ENCODE assay signal across 8 cellular contexts in genomic region chr11:68010058-68011041, GRCh38. TPM values are rescaled to one million over a fixed set of nuclear protein-coding genes. Genes with fewer than 3 reads are reported as not detected.
DNase-seq lines count a peak whose midpoint lies in the region; ATAC-seq and TF ChIP-seq lines count a peak whose summit lies in the region.

ALDH3B1 (plus strand) TSS chr11:68010327; CDS start chr11:68015298, 4,971 bp downstream.

- DNase-seq in AG09309 (ENCODE audit: low read depth) (no peak), KG1 (lab: John Stamatoyannopoulos, UW) (peak; percentile 68), head of caudate nucleus (peak; percentile 53 to 90 (median 78)), occipital lobe (lab: John Stamatoyannopoulos, UW) (peak; percentile 60), NCI-H446 treated with DMSO at 0.1 percent for 48 hours (lab: John Stamatoyannopoulos, UW) (no peak), NCI-H1092 (lab: John Stamatoyannopoulos, UW) (no peak)
- peak; percentile 20 for DNase-seq in activated CD8-positive, alpha-beta T cell treated with anti-CD3 and anti-CD28 coated beads for 36 hours

- H3K27me3 Mint-ChIP-seq in activated CD8-positive, alpha-beta T cell treated with anti-CD3 and anti-CD28 coated beads for 36 hours = no peaks in the 10 kb centered on the region

- H3K4me3 ChIP-seq in AG09309 (ENCODE audit: control insufficient read depth, low read depth, low read length) = peak within 1 kb of the TSS; percentile 42

- H3K4me1 Mint-ChIP-seq in activated CD8-positive, alpha-beta T cell treated with anti-CD3 and anti-CD28 coated beads for 36 hours (ENCODE audit: low read depth) = peaks cover 8% of the 10 kb centered on the region

- H3K4me3 Mint-ChIP-seq in activated CD8-positive, alpha-beta T cell treated with anti-CD3 and anti-CD28 coated beads for 36 hours = no peak within 1 kb of the TSS

- H3K27ac Mint-ChIP-seq in activated CD8-positive, alpha-beta T cell treated with anti-CD3 and anti-CD28 coated beads for 36 hours = no peak within 1 kb of the TSS

- no peaks in the 10 kb centered on the region for H3K36me3 Mint-ChIP-seq in activated CD8-positive, alpha-beta T cell treated with anti-CD3 and anti-CD28 coated beads for 36 hours (ENCODE audit: low read depth)

- peak; percentile 31 for ATAC-seq in activated CD8-positive, alpha-beta T cell treated with anti-CD3 and anti-CD28 coated beads for 36 hours
- no peak for ATAC-seq in HG03521 (IDR thresholded peaks at IDR 0.05; ENCODE audit: unreplicated experiment)

- TF ChIP-seq CTCF in AG09309 (IDR thresholded peaks at IDR 0.05; ENCODE audit: control insufficient read depth, insufficient read depth, low read depth, low read length, missing control alignments) = no peak
- no peak for TF ChIP-seq CTCF in activated CD8-positive, alpha-beta T cell treated with anti-CD3 and anti-CD28 coated beads for 36 hours (IDR thresholded peaks at IDR 0.05)

- intact Hi-C loops in activated CD8-positive, alpha-beta T cell treated with anti-CD3 and anti-CD28 coated beads for 36 hours (cut with micrococcal nuclease) = no loop called here
- intact Hi-C loops in head of caudate nucleus (cut with DNase I) = loop anchor here (10.0 kb wide), 1 partner anchor 194 kb away; no protein-coding TSS in a partner anchor

- POLR2A ChIA-PET in activated CD8-positive, alpha-beta T cell treated with anti-CD3 and anti-CD28 coated beads for 36 hours (lab: Charles Lee) = interaction anchor here (0.6 to 1.1 kb wide), 2 partner anchors 21 to 43 kb away, joined by 3 read pairs; no protein-coding TSS in a partner anchor

- CTCF ChIA-PET in activated CD8-positive, alpha-beta T cell treated with anti-CD3 and anti-CD28 coated beads for 36 hours (lab: Charles Lee) = interaction anchor here (1.1 to 2.3 kb wide), 3 partner anchors 26 to 195 kb away, joined by 3 to 8 read pairs (median 4); no protein-coding TSS in a partner anchor

- H3K9me3 Mint-ChIP-seq in activated CD8-positive, alpha-beta T cell treated with anti-CD3 and anti-CD28 coated beads for 36 hours = no peaks in the 10 kb centered on the region

RNA-seq across cellular contexts. Expression of gene ALDH3B1, which starts in this region (rescaled TPM):
- total RNA-seq in activated CD8-positive, alpha-beta T cell treated with anti-CD3 and anti-CD28 coated beads for 36 hours = under 1 TPM; 0.09 to 0.11 TPM
- 0.94 TPM for total RNA-seq in occipital lobe

Comparison
In these comparisons a context has a peak if more than half of its experiments do, and no peak if none do; other contexts are left out.
1. Peak in DNase-seq and ATAC-seq in activated CD8-positive, alpha-beta T cell treated with anti-CD3 and anti-CD28 coated beads for 36 hours; RNA of the gene not detected or under 1 TPM.
2. Peak in DNase-seq in occipital lobe; RNA of the gene not detected or under 1 TPM.
3. DNase-seq: peak in KG1 (single experiment) and head of caudate nucleus (42 of 42); none in AG09309 (single experiment), NCI-H446 treated with DMSO at 0.1 percent for 48 hours (single experiment) and NCI-H1092 (single experiment).